Comparison of ENCODE assay signal across 9 cellular contexts in genomic region chr5:157366741-157367684, GRCh38.
DNase-seq lines count a peak whose midpoint lies in the region; ATAC-seq and TF ChIP-seq lines count a peak whose summit lies in the region.
"Had no signal": no experiment of that assay in that cellular context is flagged by ENCODE, and none has a peak within 500 bp of the region (broad histone marks: within the 10 kb centered on the region; RNA-seq: fewer than 3 reads in every experiment).

No MANE protein-coding gene starts in this region.

- intact Hi-C loops in sciatic nerve (cut with DNase I) = no loop called here

- no peaks in the 10 kb centered on the region for H3K36me3 ChIP-seq in SK-N-MC (ENCODE audit: insufficient read depth, low read length)

- no peaks in the 10 kb centered on the region for H3K9me3 ChIP-seq in SK-N-MC (ENCODE audit: low read depth, low read length)

- H3K9ac ChIP-seq in SK-N-MC (ENCODE audit: insufficient read length) = peak overlapping the region; percentile 38
- H3K9ac ChIP-seq: KMS-11 had no signal

- H3K27ac ChIP-seq in SK-N-MC = peak overlapping the region; percentile 50; the same call in 1 of the 2 replicates
- H3K27ac ChIP-seq: KMS-11 had no signal

- DNase-seq in GM13977 (ENCODE audit: low spot score) (no peak), SK-N-MC (ENCODE audit: low read depth, low spot score) (no peak), foreskin melanocyte (peak; percentile 46), sciatic nerve (ENCODE audit: low spot score) (no peak), DMS153 treated with DMSO at 0.1 percent for 48 hours (lab: John Stamatoyannopoulos, UW; ENCODE audit: unreplicated experiment) (no peak)
- DNase-seq in stimulated activated CD4-positive, alpha-beta T cell treated with anti-CD3 and anti-CD28 coated beads, Interleukin-4, amount 100 ng/mL, for 1 hour = no peak

- in situ Hi-C loops in GM13977 (cut with MboI; ENCODE audit: low pct_unique_long_range_greater_than_20kb, low sequenced_read_pairs, unreplicated experiment) = no loop called here

- TF ChIP-seq CTCF in GM13977 (IDR thresholded peaks at IDR 0.05; ENCODE audit: extremely low read depth, insufficient read depth, missing control alignments) = peak; percentile 25

- 0 out of 2 replicates have a peak overlapping the region, but pooled peaks have one; percentile 2 for H3K4me3 ChIP-seq in SK-N-MC

- ATAC-seq in sciatic nerve (peak; percentile 67), GM21360 (IDR thresholded peaks at IDR 0.05; ENCODE audit: unreplicated experiment) (no peak), GM19467 (IDR thresholded peaks at IDR 0.05; ENCODE audit: unreplicated experiment) (no peak)
